15 cellular contexts compared by ENCODE assay signal in genomic region chr1:2501820-2502119, GRCh38.
A peak's percentile ranks its signal among the peaks of the same experiment; 100 is the strongest.
DNase-seq lines count a peak whose midpoint lies in the region; TF ChIP-seq lines count a peak whose summit lies in the region.
"Had no signal": no experiment of that assay in that cellular context is flagged by ENCODE, and none has a peak within 500 bp of the region (broad histone marks: within the 10 kb centered on the region; RNA-seq: fewer than 3 reads in every experiment).

No MANE protein-coding gene starts in this region.

- peaks cover 0 to 15% (median 0%) of the 10 kb centered on the region in 11 experiments; a peak in 9 of 22 replicates for H3K27me3 ChIP-seq in BLaER1 treated with 17β-estradiol and CSF1 and Interleukin-3, amounts not matched to agents 10 nM and 100 nM
- H3K27me3 ChIP-seq in Loucy (ENCODE audit: insufficient read depth, low read length, poor library complexity, severe bottlenecking) (no peaks in the 10 kb centered on the region), WERI-Rb-1 (ENCODE audit: insufficient read depth, low read depth, severe bottlenecking) (no peaks in the 10 kb centered on the region)

- DNase-seq in WERI-Rb-1: no peak
- no peak for DNase-seq in cortex of kidney (lab: John Stamatoyannopoulos, UW)
- DNase-seq in HEK293T (ENCODE audit: extremely low spot score): no peak
- DNase-seq in stimulated activated CD4-positive, alpha-beta T cell treated with anti-CD3 and anti-CD28 coated beads, Interleukin-2, amount 100 ng/mL, for 24 hours: no peak
- DNase-seq: CD4-positive, alpha-beta T cell; CD8-positive, alpha-beta memory T cell; DMS 273 treated with DMSO at 0.1 percent for 48 hours; DMS79; EL; GDM1 had no signal

- no peak overlapping the region for H2AFZ ChIP-seq in Loucy (ENCODE audit: low read length)
- H2AFZ ChIP-seq: GM23338 had no signal

- H3K9me3 ChIP-seq in BLaER1 treated with 17β-estradiol and CSF1 and Interleukin-3, amounts not matched to agents 10 nM and 100 nM (replicated peaks in 1 of 11): no peaks in the 10 kb centered on the region
- H3K9me3 ChIP-seq in Loucy (ENCODE audit: insufficient read depth, low read depth, low read length) (no peaks in the 10 kb centered on the region), WERI-Rb-1 (ENCODE audit: severe bottlenecking) (no peaks in the 10 kb centered on the region)
- H3K9me3 ChIP-seq: HAP-1 had no signal

- peak overlapping the region in 2 of 11 experiments; percentile 21 to 45; a peak in 2 of 22 replicates for H3K27ac ChIP-seq in BLaER1 treated with 17β-estradiol and CSF1 and Interleukin-3, amounts not matched to agents 10 nM and 100 nM
- H3K27ac ChIP-seq in WERI-Rb-1: peak overlapping the region; percentile 32

- H3K4me2 ChIP-seq in BLaER1 treated with 17β-estradiol and CSF1 and Interleukin-3, amounts not matched to agents 10 nM and 100 nM: peak overlapping the region; percentile 35 to 79 (median 62); a peak in 20 of 22 replicates
- H3K4me2 ChIP-seq in Loucy (ENCODE audit: low read depth, low read length, poor library complexity, severe bottlenecking): no peak overlapping the region
- H3K4me2 ChIP-seq: GM23338 had no signal

- peak overlapping the region in 3 of 11 experiments; percentile 19 to 50 (median 25); a peak in 1 of 22 replicates for H3K9ac ChIP-seq in BLaER1 treated with 17β-estradiol and CSF1 and Interleukin-3, amounts not matched to agents 10 nM and 100 nM
- H3K9ac ChIP-seq in Loucy (ENCODE audit: low read depth, low read length, poor library complexity, severe bottlenecking): peak overlapping the region; percentile 83

- no peaks in the 10 kb centered on the region for H3K79me2 ChIP-seq in Loucy (ENCODE audit: insufficient read depth, low read length)

- H3K36me3 ChIP-seq in BLaER1 treated with 17β-estradiol and CSF1 and Interleukin-3, amounts not matched to agents 10 nM and 100 nM: peaks cover 0 to under 1% (median 0%) of the 10 kb centered on the region in 11 experiments; a peak in 1 of 22 replicates
- no peaks in the 10 kb centered on the region for H3K36me3 ChIP-seq in Loucy (ENCODE audit: insufficient read depth, low read length)
- H3K36me3 ChIP-seq in WERI-Rb-1: peaks cover 75% of the 10 kb centered on the region
- H3K36me3 ChIP-seq: HAP-1 had no signal

- H3F3A ChIP-seq in Loucy (ENCODE audit: low read depth): no peaks in the 10 kb centered on the region

- CTCF ChIA-PET in HEK293T (lab: Yijun Ruan, JAX): no interaction called here

- H4K20me1 ChIP-seq in BLaER1 treated with 17β-estradiol and CSF1 and Interleukin-3, amounts not matched to agents 10 nM and 100 nM: peaks cover 3 to 71% (median 33%) of the 10 kb centered on the region in 11 experiments; a peak in 20 of 22 replicates
- no peaks in the 10 kb centered on the region for H4K20me1 ChIP-seq in Loucy (ENCODE audit: insufficient read depth, low read length, poor library complexity, severe bottlenecking)

- no peaks in the 10 kb centered on the region for H3K9me2 ChIP-seq in Loucy (replicated peaks; ENCODE audit: low read depth, low read length)

- TF ChIP-seq CTCF in Loucy (conservative IDR thresholded peaks at IDR 0.05; ENCODE audit: low read length): no peak
- TF ChIP-seq CTCF in WERI-Rb-1 (IDR thresholded peaks at IDR 0.05; ENCODE audit: low read depth, low read length): no peak

- no peak overlapping the region for H3K4me3 ChIP-seq in BLaER1 treated with 17β-estradiol and CSF1 and Interleukin-3, amounts not matched to agents 10 nM and 100 nM
- H3K4me3 ChIP-seq in Loucy (ENCODE audit: low read length, poor library complexity, severe bottlenecking): no peak overlapping the region
- no peak overlapping the region for H3K4me3 ChIP-seq in WERI-Rb-1 (ENCODE audit: low read depth, low read length)
- H3K4me3 ChIP-seq: GM12878, GM23338, HAP-1 had no signal

- H3K4me1 ChIP-seq in BLaER1 treated with 17β-estradiol and CSF1 and Interleukin-3, amounts not matched to agents 10 nM and 100 nM: peaks cover 43 to 85% (median 71%) of the 10 kb centered on the region in 10 experiments
- H3K4me1 ChIP-seq in Loucy (ENCODE audit: insufficient read depth, low read length, poor library complexity, severe bottlenecking): peaks cover 28% of the 10 kb centered on the region
- H3K4me1 ChIP-seq: HAP-1 had no signal

- POLR2A ChIA-PET in HEK293T (lab: Yijun Ruan, JAX): no interaction called here

TF ChIP-seq in HEK293T, 16 proteins besides CTCF, POLR2A, EP300 and RAD21:
- TF ChIP-seq CTBP1 (IDR thresholded peaks at IDR 0.05; ENCODE audit: borderline replicate concordance) (no peak), NFRKB (IDR thresholded peaks at IDR 0.05) (no peak), FOXA1 (IDR thresholded peaks at IDR 0.05) (no peak), SUZ12 (IDR thresholded peaks at IDR 0.05) (no peak), FOXK2 (IDR thresholded peaks at IDR 0.05) (no peak), FOXM1 (IDR thresholded peaks at IDR 0.05; ENCODE audit: borderline replicate concordance) (no peak), TARDBP (IDR thresholded peaks at IDR 0.05) (no peak), ARNT (IDR thresholded peaks at IDR 0.05) (no peak), SP1 (IDR thresholded peaks at IDR 0.05) (no peak), BHLHE40 (IDR thresholded peaks at IDR 0.05; ENCODE audit: borderline replicate concordance) (no peak), ZNF384 (IDR thresholded peaks at IDR 0.05) (no peak)
